20 cellular contexts compared by ENCODE assay signal in genomic region chr14:42633504-42634095, GRCh38.
"Had no signal": no experiment of that assay in that cellular context is flagged by ENCODE, and none has a peak within 500 bp of the region (broad histone marks: within the 10 kb centered on the region; RNA-seq: fewer than 3 reads in every experiment).

No MANE protein-coding gene starts in this region.

- H3K9me3 Mint-ChIP-seq: nephron had no signal

- H3K79me2 ChIP-seq: hepatocyte had no signal

- H3K4me1 Mint-ChIP-seq: nephron had no signal

- H3K4me1 ChIP-seq: esophagus squamous epithelium, suprapubic skin, tibial nerve, upper lobe of right lung, vagina had no signal

- H3K27me3 Mint-ChIP-seq: dendritic cell treated with granulocyte-macrophage colony-stimulating factor and Interleukin-4, amounts not matched to agents 40 ng/mL and 50 ng/mL, for 4 days; effector memory CD8-positive, alpha-beta T cell; naive B cell had no signal

- H3K4me3 Mint-ChIP-seq: dendritic cell treated with granulocyte-macrophage colony-stimulating factor and Interleukin-4, amounts not matched to agents 40 ng/mL and 50 ng/mL, for 4 days; effector memory CD8-positive, alpha-beta T cell; naive B cell; nephron had no signal

- H3K36me3 Mint-ChIP-seq: naive B cell had no signal

- H2AFZ ChIP-seq: hepatocyte had no signal

- H3K9me3 ChIP-seq: esophagus squamous epithelium, neutrophil, suprapubic skin, tibial nerve, upper lobe of right lung, vagina had no signal

- H3K27me3 ChIP-seq: esophagus squamous epithelium, hepatocyte, neutrophil, suprapubic skin, tibial nerve, upper lobe of right lung, vagina had no signal

- H3K4me2 ChIP-seq: hepatocyte, smooth muscle cell had no signal

- H3K27ac ChIP-seq: esophagus squamous epithelium, hepatocyte, neutrophil, suprapubic skin, tibial nerve, upper lobe of right lung, vagina had no signal

- H3K27ac Mint-ChIP-seq: dendritic cell treated with granulocyte-macrophage colony-stimulating factor and Interleukin-4, amounts not matched to agents 40 ng/mL and 50 ng/mL, for 4 days; effector memory CD8-positive, alpha-beta T cell; naive B cell; nephron had no signal

- DNase-seq: effector memory CD8-positive, alpha-beta T cell; esophagus squamous epithelium; foreskin fibroblast; head of caudate nucleus; left colon; left ventricle myocardium superior; mesendoderm; naive B cell; right cardiac atrium; stimulated activated CD4-positive, alpha-beta T cell treated with anti-CD3 and anti-CD28 coated beads, Interleukin-2, amount 100 ng/mL, for 48 hours; stimulated activated naive CD4-positive, alpha-beta T cell treated with Interleukin-2 at 50 U/mL for 16 hours; upper lobe of right lung had no signal
